In the genomic region with DNA sequence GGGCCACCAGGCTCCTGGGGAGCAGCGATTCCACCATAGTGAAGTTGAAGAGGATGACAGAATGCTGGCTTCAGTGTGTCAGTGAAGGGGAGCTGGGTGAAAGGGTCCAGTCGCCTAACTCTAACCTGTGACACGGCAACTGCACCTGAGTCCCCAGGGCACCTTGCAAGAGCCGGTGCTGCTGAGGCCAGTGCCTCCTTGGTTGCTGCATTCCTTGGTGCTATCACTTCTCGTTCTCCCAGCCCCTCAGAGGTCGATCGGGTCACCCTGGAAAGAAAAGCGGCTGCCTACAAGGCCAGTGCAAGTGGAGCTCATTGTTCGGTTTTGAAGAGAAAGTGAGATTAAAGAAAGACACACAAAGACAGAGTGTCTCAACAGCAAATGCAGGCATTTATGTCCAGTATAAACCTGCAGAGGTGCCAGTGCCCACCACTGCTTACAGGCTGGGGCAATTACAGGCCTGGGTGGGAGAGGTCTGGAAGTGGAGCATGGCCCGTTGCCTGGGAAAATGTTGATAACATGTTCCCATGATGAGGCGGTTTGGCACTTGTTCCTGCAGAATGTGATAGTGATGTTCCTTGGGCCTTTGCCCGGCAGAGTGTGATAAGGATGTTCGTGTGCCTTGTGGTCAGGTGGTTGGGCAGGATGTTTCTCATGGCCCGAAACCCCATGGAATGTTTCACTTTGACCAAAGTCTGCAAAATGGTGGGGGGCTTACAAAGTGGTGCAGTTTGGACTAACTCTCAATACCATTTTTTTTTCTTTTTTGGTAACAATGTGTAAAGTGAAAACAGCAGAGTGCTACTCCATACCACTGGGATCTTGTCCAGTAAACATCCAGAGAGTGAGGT, we compare ENCODE assay signal across 13 cellular contexts. TPM values are rescaled to one million over a fixed set of nuclear protein-coding genes. Genes with fewer than 3 reads are reported as not detected.
DNase-seq lines count a peak whose midpoint lies in the region; ATAC-seq and TF ChIP-seq lines count a peak whose summit lies in the region.
"Had no signal": no experiment of that assay in that cellular context is flagged by ENCODE, and none has a peak within 500 bp of the region (broad histone marks: within the 10 kb centered on the region; RNA-seq: fewer than 3 reads in every experiment).

No MANE protein-coding gene starts in this region.

- H3K36me3 ChIP-seq in ascending aorta (no peaks in the 10 kb centered on the region), heart left ventricle (no peaks in the 10 kb centered on the region)

- 26 to 31% (median 28%) methylated on average over 12 to 14 of the region's 14 CpGs for WGBS in heart left ventricle, 4 donors

- intact Hi-C loops in CD14-positive monocyte (cut with micrococcal nuclease) (no loop called here), ascending aorta (cut with DNase I) (no loop called here), heart left ventricle (cut with DNase I) (loop anchor here in 2 of 10 donors (10.0 kb wide), 2 partner anchors 85 to 435 kb away; a partner anchor contains a TSS), posterior vena cava (cut with DNase I) (no loop called here)

- H3K27me3 ChIP-seq in ascending aorta (no peaks in the 10 kb centered on the region), heart left ventricle (no peaks in the 10 kb centered on the region)

- H3K27me3 Mint-ChIP-seq in CD14-positive monocyte (ENCODE audit: low read depth in 3 of 3) = peaks cover 2 to 8% (median 3%) of the 10 kb centered on the region in 3 donors

- TF ChIP-seq CTCF in CD14-positive monocyte (IDR thresholded peaks at IDR 0.05) = no peak
- TF ChIP-seq CTCF in ascending aorta (IDR thresholded peaks at IDR 0.05) = no peak
- TF ChIP-seq CTCF in heart left ventricle (IDR thresholded peaks at IDR 0.05) = no peak

- H3K9me3 ChIP-seq in ascending aorta (no peaks in the 10 kb centered on the region), heart left ventricle (no peaks in the 10 kb centered on the region)

- ATAC-seq in heart left ventricle = peak; percentile 77 to 87 (median 84)

- no peak for TF ChIP-seq POLR2A in heart left ventricle (IDR thresholded peaks at IDR 0.05)

- H3K4me3 ChIP-seq in ascending aorta (peak overlapping the region in 1 of 2 donors; percentile 28), heart left ventricle (peak overlapping the region in 5 of 12 donors; percentile 6 to 53 (median 14))

- H3K4me1 ChIP-seq in ascending aorta = peaks cover 0 to 7% of the 10 kb centered on the region in 2 donors
- H3K4me1 ChIP-seq in heart left ventricle = peaks cover 0 to 76% (median 34%) of the 10 kb centered on the region in 12 donors

- peak overlapping the region; percentile 47 to 53 for H3K27ac ChIP-seq in ascending aorta
- H3K27ac ChIP-seq in heart left ventricle = peak overlapping the region; percentile 79 to 99 (median 94)

- DNase-seq in CD14-positive monocyte (ENCODE audit: low spot score) (no peak), ascending aorta (ENCODE audit: low spot score in 2 of 2) (no peak), heart left ventricle (peak; percentile 84 to 96 (median 90)), posterior vena cava (ENCODE audit: low spot score) (peak; percentile 89), NCI-H128 (lab: John Stamatoyannopoulos, UW; ENCODE audit: unreplicated experiment) (no peak), GM03348 (ENCODE audit: low spot score) (no peak), NCI-H1930 (lab: John Stamatoyannopoulos, UW) (no peak), amniotic stem cell (lab: John Stamatoyannopoulos, UW) (no peak)
- DNase-seq: activated CD8-positive, alpha-beta memory T cell treated with anti-CD3 and anti-CD28 coated beads for 24 hours; H7; NCI-H524; stimulated activated naive CD4-positive, alpha-beta T cell treated with Interleukin-2 at 50 U/mL for 16 hours had no signal

- H3K36me3 Mint-ChIP-seq in CD14-positive monocyte = peaks cover 3 to 12% of the 10 kb centered on the region in 2 donors
- H3K36me3 Mint-ChIP-seq: mesothelial cell of epicardium had no signal

- H3K9me3 Mint-ChIP-seq in CD14-positive monocyte = peaks cover 0 to 14% (median 3%) of the 10 kb centered on the region in 7 donors

- H3K4me3 Mint-ChIP-seq in CD14-positive monocyte = no peak overlapping the region
- H3K4me3 Mint-ChIP-seq: mesothelial cell of epicardium had no signal

- H3K4me1 Mint-ChIP-seq in CD14-positive monocyte = peaks cover 69% of the 10 kb centered on the region
- H3K4me1 Mint-ChIP-seq: mesothelial cell of epicardium had no signal

- H3K27ac Mint-ChIP-seq in CD14-positive monocyte = peak overlapping the region; percentile 79 to 98 (median 95)
- H3K27ac Mint-ChIP-seq: mesothelial cell of epicardium had no signal

RNA-seq across cellular contexts. Expression of a gene that starts 5.3 kb away (rescaled TPM):
- polyA plus RNA-seq in CD14-positive monocyte = 1 to 10 TPM; 3.5 to 3.8 TPM
- 16.0 TPM for total RNA-seq in ascending aorta
- total RNA-seq in heart left ventricle = 10 to 100 TPM in 2 of 9 donors, 1 to 10 TPM in 7; 1.8 to 35.5 (median 3.1) TPM
- polyA plus RNA-seq in heart left ventricle = 1 to 10 TPM in 1 of 2 donors, under 1 TPM in 1; 0.38 to 2.4 TPM
- 10 to 100 TPM; 14.5 to 15.0 TPM for total RNA-seq in posterior vena cava
- total RNA-seq: H7, mesothelial cell of epicardium had no signal

RNA-seq across cellular contexts. Expression of a gene that starts 39.2 kb away (rescaled TPM):
- polyA plus RNA-seq in CD14-positive monocyte (100 to 1,000 TPM in 1 of 2 donors, 10 to 100 TPM in 1; 70.3 to 108 TPM), heart left ventricle (1 to 10 TPM in 1 of 2 donors, under 1 TPM in 1; 0.11 to 1.1 TPM)
- total RNA-seq in ascending aorta (0.21 TPM), heart left ventricle (10 to 100 TPM in 1 of 9 donors, 1 to 10 TPM in 2, under 1 TPM in 5, not detected in 1; 0.24 to 11.1 (median 0.80) TPM), posterior vena cava (1 to 10 TPM; 1.7 to 6.9 TPM)
- total RNA-seq: H7, mesothelial cell of epicardium had no signal

RNA-seq across cellular contexts. Expression of a gene that starts 48.5 kb away (rescaled TPM):
- polyA plus RNA-seq in CD14-positive monocyte (1,000 to 10,000 TPM in 1 of 2 donors, 100 to 1,000 TPM in 1; 991 to 1,265 TPM), heart left ventricle (1 to 10 TPM in 1 of 2 donors, under 1 TPM in 1; 0.15 to 4.8 TPM)
- total RNA-seq in ascending aorta (7.9 TPM), heart left ventricle (10 to 100 TPM in 2 of 9 donors, 1 to 10 TPM in 7; 1.8 to 39.4 (median 4.7) TPM), posterior vena cava (10 to 100 TPM; 24.0 to 38.3 TPM)
- total RNA-seq: H7, mesothelial cell of epicardium had no signal

Comparison
In these comparisons a context has a peak if more than half of its experiments do, and no peak if none do; other contexts are left out.
1. DNase-seq: peak in heart left ventricle (5 of 5) and posterior vena cava (single experiment); none in CD14-positive monocyte (single experiment), ascending aorta (0 of 2), NCI-H128 (single experiment), GM03348 (single experiment), NCI-H1930 (0 of 2) and amniotic stem cell (single experiment).